In the genomic region with DNA sequence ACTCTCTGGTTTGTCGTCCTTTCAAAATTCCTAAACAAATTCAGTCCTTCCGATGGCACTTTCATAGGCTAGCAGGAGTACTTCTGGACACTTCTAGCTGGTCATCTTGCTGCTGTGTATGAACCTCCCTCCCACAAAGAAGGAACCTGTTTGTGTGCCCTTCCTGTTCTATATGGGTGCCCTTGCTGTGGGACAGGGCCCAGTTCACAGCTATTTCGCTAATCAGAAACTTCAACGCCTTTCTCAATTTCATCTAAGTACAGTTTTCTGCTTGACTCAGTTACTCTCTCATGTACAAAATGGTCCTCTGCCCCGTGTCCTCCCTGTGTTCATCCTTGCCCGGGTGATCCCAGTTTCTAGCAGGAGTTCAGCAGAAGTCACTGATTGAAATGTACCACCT, we compare ENCODE assay signal across 19 cellular contexts.
DNase-seq lines count a peak whose midpoint lies in the region; ATAC-seq and TF ChIP-seq lines count a peak whose summit lies in the region.
"Had no signal": no experiment of that assay in that cellular context is flagged by ENCODE, and none has a peak within 500 bp of the region (broad histone marks: within the 10 kb centered on the region; RNA-seq: fewer than 3 reads in every experiment).

No MANE protein-coding gene starts in this region.

- H3K79me2 ChIP-seq in Loucy (ENCODE audit: insufficient read depth, low read length), result no peaks in the 10 kb centered on the region

- H3K27ac Mint-ChIP-seq in WTC11, result no peak overlapping the region; the same call in 1 of the 2 replicates
- H3K27ac Mint-ChIP-seq: activated naive CD8-positive, alpha-beta T cell; activated T-cell treated with anti-CD3 and anti-CD28 coated beads, Interleukin-2, amount 50 U/mL, for 72 hours; endodermal cell; GM23338 had no signal

- TF ChIP-seq POLR2A in esophagus squamous epithelium (IDR thresholded peaks at IDR 0.05), result no peak
- no peak for TF ChIP-seq POLR2A in testis (IDR thresholded peaks at IDR 0.05)

- no peak for ATAC-seq in WTC11
- ATAC-seq: activated T-cell treated with anti-CD3 and anti-CD28 coated beads, Interleukin-2, amount 50 U/mL, for 72 hours; GM23338 had no signal

- no peaks in the 10 kb centered on the region for H3K27me3 Mint-ChIP-seq in WTC11 (ENCODE audit: low read depth)

- H2AFZ ChIP-seq in Loucy (ENCODE audit: low read length), result 0 out of 2 replicates have a peak overlapping the region, but pooled peaks have one; percentile 8
- H2AFZ ChIP-seq: GM23338 had no signal

- H3K4me3 ChIP-seq in GM08714 (ENCODE audit: low read length) (peak overlapping the region; percentile 33; the same call in 1 of the 2 replicates), Loucy (ENCODE audit: low read length, poor library complexity, severe bottlenecking) (no peak overlapping the region), esophagus squamous epithelium (no peak overlapping the region), skeletal muscle tissue (ENCODE audit: low read length in 3 of 3) (no peak overlapping the region), testis (no peak overlapping the region)
- H3K4me3 ChIP-seq: colonic mucosa, GM23338 had no signal

- no peak overlapping the region for H3K4me3 Mint-ChIP-seq in WTC11
- H3K4me3 Mint-ChIP-seq: activated naive CD8-positive, alpha-beta T cell; activated T-cell treated with anti-CD3 and anti-CD28 coated beads, Interleukin-2, amount 50 U/mL, for 72 hours; endodermal cell; GM23338 had no signal

- H3K4me1 ChIP-seq in Loucy (ENCODE audit: insufficient read depth, low read length, poor library complexity, severe bottlenecking) (peaks cover 10% of the 10 kb centered on the region), esophagus squamous epithelium (peaks cover 0 to 51% (median 0%) of the 10 kb centered on the region in 3 donors), skeletal muscle tissue (ENCODE audit: control insufficient read depth in 3 of 3, insufficient read depth in 3 of 3, low read length in 3 of 3) (peaks cover 10 to 31% (median 16%) of the 10 kb centered on the region in 3 donors), testis (peaks cover 25% of the 10 kb centered on the region)
- H3K4me1 ChIP-seq: colonic mucosa had no signal

- no peaks in the 10 kb centered on the region for H3K36me3 ChIP-seq in Loucy (ENCODE audit: insufficient read depth, low read length)
- H3K36me3 ChIP-seq in esophagus squamous epithelium, result no peaks in the 10 kb centered on the region
- H3K36me3 ChIP-seq in skeletal muscle tissue (ENCODE audit: control insufficient read depth in 3 of 3, insufficient read depth in 3 of 3, low read length in 3 of 3), result no peaks in the 10 kb centered on the region
- no peaks in the 10 kb centered on the region for H3K36me3 ChIP-seq in testis (ENCODE audit: low read depth, missing control alignments)
- H3K36me3 ChIP-seq: colonic mucosa had no signal

- H3K9ac ChIP-seq in Loucy (ENCODE audit: low read depth, low read length, poor library complexity, severe bottlenecking) (no peak overlapping the region), skeletal muscle tissue (ENCODE audit: low read depth in 1 of 3, low read length in 3 of 3) (no peak overlapping the region)

- no peaks in the 10 kb centered on the region for H3K9me2 ChIP-seq in Loucy (replicated peaks; ENCODE audit: low read depth, low read length)

- no peaks in the 10 kb centered on the region for H3K36me3 Mint-ChIP-seq in WTC11
- H3K36me3 Mint-ChIP-seq: activated naive CD8-positive, alpha-beta T cell had no signal

- intact Hi-C loops in esophagus squamous epithelium (cut with DNase I) (no loop called here), testis (cut with DNase I; ENCODE audit: low total_unique reads) (no loop called here)

- H3K27ac ChIP-seq in esophagus squamous epithelium, result peak overlapping the region in 3 of 4 donors; percentile 9 to 51 (median 18)
- peak overlapping the region; percentile 26 for H3K27ac ChIP-seq in skeletal muscle tissue (ENCODE audit: low read depth, low read length)
- no peak overlapping the region for H3K27ac ChIP-seq in testis
- H3K27ac ChIP-seq: colonic mucosa had no signal

- H3K9me3 ChIP-seq in Loucy (ENCODE audit: insufficient read depth, low read depth, low read length) (no peaks in the 10 kb centered on the region), esophagus squamous epithelium (no peaks in the 10 kb centered on the region), skeletal muscle tissue (ENCODE audit: control insufficient read depth in 3 of 3, low read length in 3 of 3) (no peaks in the 10 kb centered on the region), testis (no peaks in the 10 kb centered on the region)
- H3K9me3 ChIP-seq: colonic mucosa had no signal

- H3K4me2 ChIP-seq in Loucy (ENCODE audit: low read depth, low read length, poor library complexity, severe bottlenecking), result no peak overlapping the region
- H3K4me2 ChIP-seq: GM23338 had no signal

- TF ChIP-seq CTCF in Loucy (conservative IDR thresholded peaks at IDR 0.05; ENCODE audit: low read length), result no peak
- no peak for TF ChIP-seq CTCF in esophagus squamous epithelium (IDR thresholded peaks at IDR 0.05)
- no peak for TF ChIP-seq CTCF in WTC11 (IDR thresholded peaks at IDR 0.05)
- no peak for TF ChIP-seq CTCF in testis (IDR thresholded peaks at IDR 0.05)

- no peak for DNase-seq in esophagus squamous epithelium (lab: John Stamatoyannopoulos, UW)
- no peak for DNase-seq in NCI-H226
- no peak for DNase-seq in WTC11 (ENCODE audit: low spot score)
- no peak for DNase-seq in MV-4-11 (lab: John Stamatoyannopoulos, UW)
- no peak for DNase-seq in testis
- DNase-seq: activated CD4-positive, CD25-positive, alpha-beta regulatory T cell; activated T-cell treated with anti-CD3 and anti-CD28 coated beads, Interleukin-2, amount 50 U/mL, for 72 hours; colonic mucosa; DND-41; endodermal cell; NCI-H1105 treated with DMSO at 0.1 percent for 48 hours; NCI-H748 treated with DMSO at 0.1 percent for 48 hours; SIG-M5; stimulated activated CD4-positive, alpha-beta T cell treated with anti-CD3 and anti-CD28 coated beads, Interleukin-12 subunit alpha, Interleukin-12 subunit beta, amount 100 ng/mL, for 4 hours had no signal

- no peaks in the 10 kb centered on the region for H3F3A ChIP-seq in Loucy (ENCODE audit: low read depth)

- 81 to 92% methylated on average over 5 to 6 of the region's 6 CpGs for WGBS in esophagus squamous epithelium, 2 donors
- 73 to 83% methylated on average over 6 of the region's 6 CpGs for WGBS in testis, 2 donors

- peaks cover 45% of the 10 kb centered on the region for H3K4me1 Mint-ChIP-seq in WTC11

- H4K20me1 ChIP-seq in Loucy (ENCODE audit: insufficient read depth, low read length, poor library complexity, severe bottlenecking), result no peaks in the 10 kb centered on the region

- POLR2A ChIA-PET in WTC11 (lab: Charles Lee), result no interaction called here

- no peaks in the 10 kb centered on the region for H3K9me3 Mint-ChIP-seq in WTC11
- H3K9me3 Mint-ChIP-seq: activated T-cell treated with anti-CD3 and anti-CD28 coated beads, Interleukin-2, amount 50 U/mL, for 72 hours; endodermal cell; GM23338 had no signal

- no peaks in the 10 kb centered on the region for H3K27me3 ChIP-seq in Loucy (ENCODE audit: insufficient read depth, low read length, poor library complexity, severe bottlenecking)
- H3K27me3 ChIP-seq in esophagus squamous epithelium, result no peaks in the 10 kb centered on the region
- no peaks in the 10 kb centered on the region for H3K27me3 ChIP-seq in skeletal muscle tissue (ENCODE audit: control insufficient read depth in 3 of 3, insufficient read depth in 3 of 3, low read length in 3 of 3)
- H3K27me3 ChIP-seq in testis, result no peaks in the 10 kb centered on the region
- H3K27me3 ChIP-seq: colonic mucosa had no signal

- CTCF ChIA-PET in WTC11 (lab: Charles Lee), result no interaction called here

TF ChIP-seq in WTC11, 78 proteins besides CTCF, POLR2A, EP300 and RAD21 (continues in another document):
- TF ChIP-seq TEAD1 (CRISPR knock-in tag; IDR thresholded peaks at IDR 0.05) (no peak), NR1H2 (CRISPR knock-in tag; IDR thresholded peaks at IDR 0.05) (no peak), NFYB (CRISPR knock-in tag; conservative IDR thresholded peaks at IDR 0.05; ENCODE audit: low read depth) (no peak), PRRX2 (CRISPR knock-in tag; IDR thresholded peaks at IDR 0.05) (no peak), FOXP1 (CRISPR knock-in tag; IDR thresholded peaks at IDR 0.05; ENCODE audit: borderline replicate concordance) (no peak), KAT7 (CRISPR knock-in tag; IDR thresholded peaks at IDR 0.05; ENCODE audit: borderline replicate concordance) (no peak), SP1 (CRISPR knock-in tag; conservative IDR thresholded peaks at IDR 0.05) (no peak), NFATC4 (CRISPR knock-in tag; IDR thresholded peaks at IDR 0.05) (no peak), TCF7 (CRISPR knock-in tag; IDR thresholded peaks at IDR 0.05; ENCODE audit: low read depth) (no peak), NFE2L1 (CRISPR knock-in tag; IDR thresholded peaks at IDR 0.05) (no peak), JUN (CRISPR knock-in tag; IDR thresholded peaks at IDR 0.05) (no peak), ELF4 (CRISPR knock-in tag; IDR thresholded peaks at IDR 0.05; ENCODE audit: low read depth) (no peak), RORB (CRISPR knock-in tag; IDR thresholded peaks at IDR 0.05) (no peak), ZNF232 (CRISPR knock-in tag; IDR thresholded peaks at IDR 0.05) (no peak)
- TF ChIP-seq, protein P1, sequence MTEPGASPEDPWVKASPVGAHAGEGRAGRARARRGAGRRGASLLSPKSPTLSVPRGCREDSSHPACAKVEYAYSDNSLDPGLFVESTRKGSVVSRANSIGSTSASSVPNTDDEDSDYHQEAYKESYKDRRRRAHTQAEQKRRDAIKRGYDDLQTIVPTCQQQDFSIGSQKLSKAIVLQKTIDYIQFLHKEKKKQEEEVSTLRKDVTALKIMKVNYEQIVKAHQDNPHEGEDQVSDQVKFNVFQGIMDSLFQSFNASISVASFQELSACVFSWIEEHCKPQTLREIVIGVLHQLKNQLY (CRISPR knock-in tag; IDR thresholded peaks at IDR 0.05), result no peak
- TF ChIP-seq, protein P2, sequence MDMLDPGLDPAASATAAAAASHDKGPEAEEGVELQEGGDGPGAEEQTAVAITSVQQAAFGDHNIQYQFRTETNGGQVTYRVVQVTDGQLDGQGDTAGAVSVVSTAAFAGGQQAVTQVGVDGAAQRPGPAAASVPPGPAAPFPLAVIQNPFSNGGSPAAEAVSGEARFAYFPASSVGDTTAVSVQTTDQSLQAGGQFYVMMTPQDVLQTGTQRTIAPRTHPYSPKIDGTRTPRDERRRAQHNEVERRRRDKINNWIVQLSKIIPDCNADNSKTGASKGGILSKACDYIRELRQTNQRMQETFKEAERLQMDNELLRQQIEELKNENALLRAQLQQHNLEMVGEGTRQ (CRISPR knock-in tag; IDR thresholded peaks at IDR 0.05), result no peak

Comparison
In these comparisons a context has a peak if more than half of its experiments do, and no peak if none do; other contexts are left out.
1. H3K27ac ChIP-seq: peak in esophagus squamous epithelium (3 of 4) and skeletal muscle tissue (single experiment); none in testis (0 of 2).